ENCODE assay signal across 30 cellular contexts in the genomic region with DNA sequence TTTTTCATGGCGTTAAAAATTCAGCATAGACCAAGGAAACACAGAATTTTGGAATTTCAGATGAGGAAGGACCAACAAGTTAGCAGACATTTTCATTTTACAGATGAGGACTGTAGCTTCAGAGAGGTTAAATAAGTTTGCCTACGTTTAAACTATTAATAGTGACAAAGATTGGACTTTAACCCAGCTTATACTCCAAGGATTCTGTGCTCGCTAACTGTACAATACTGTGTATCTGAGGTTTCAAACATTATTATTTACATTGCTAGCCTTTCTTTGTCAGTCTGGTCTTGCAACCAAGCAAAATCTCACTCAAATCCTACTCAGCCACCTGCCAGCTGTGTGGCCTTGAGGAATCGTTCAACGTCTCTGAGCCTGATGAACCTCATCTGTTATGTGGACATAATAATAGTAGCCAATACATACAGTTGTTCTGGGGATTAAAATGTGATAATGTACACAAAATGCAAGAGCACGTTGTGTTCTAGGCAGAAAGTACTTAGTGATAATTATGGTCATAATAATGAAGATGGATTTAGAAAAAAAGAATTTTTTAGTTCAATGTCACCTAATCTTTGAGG.
"Had no signal": no experiment of that assay in that cellular context is flagged by ENCODE, and none has a peak within 500 bp of the region (broad histone marks: within the 10 kb centered on the region; RNA-seq: fewer than 3 reads in every experiment).

No MANE protein-coding gene starts in this region.

- H3K4me1 ChIP-seq: adrenal gland, breast epithelium, colonic mucosa had no signal

- H3K9me3 ChIP-seq: adrenal gland, breast epithelium, colonic mucosa, esophagus squamous epithelium, gastroesophageal sphincter had no signal

- H3K27me3 ChIP-seq: adrenal gland, breast epithelium, cardiac muscle cell, colonic mucosa, esophagus squamous epithelium, gastroesophageal sphincter had no signal

- H3K36me3 ChIP-seq: adrenal gland, breast epithelium, cardiac muscle cell, colonic mucosa, esophagus squamous epithelium, gastroesophageal sphincter had no signal

- DNase-seq: activated CD4-positive, alpha-beta memory T cell treated with anti-CD3 and anti-CD28 coated beads for 36 hours; activated CD4-positive, alpha-beta T cell treated with anti-CD3 and anti-CD28 coated beads for 36 hours; activated CD4-positive, alpha-beta T cell treated with anti-CD3 and anti-CD28 coated beads, Interleukin-2, amount 10 ng/mL, durations not matched to agents 24 days and 14 days; activated CD4-positive, CD25-positive, alpha-beta regulatory T cell; activated CD4-positive, CD25-positive, alpha-beta regulatory T cell treated with anti-CD3 and anti-CD28 coated beads, Interleukin-2, amount 50 U/mL, for 72 hours; activated CD8-positive, alpha-beta memory T cell treated with anti-CD3 and anti-CD28 coated beads, Interleukin-2, amount 10 ng/mL, durations not matched to agents 7 days and 5 days; activated CD8-positive, alpha-beta memory T cell treated with anti-CD3 and anti-CD28 coated beads, Interleukin-2, amount 50 U/mL, for 4 hours; activated CD8-positive, alpha-beta T cell treated with anti-CD3 and anti-CD28 coated beads, Interleukin-2, amount 10 ng/mL, durations not matched to agents 7 days and 5 days; activated effector memory CD4-positive, alpha-beta T cell treated with anti-CD3 and anti-CD28 coated beads, Interleukin-2, amount 50 U/mL, for 16 hours; activated naive CD4-positive, alpha-beta T cell treated with anti-CD3 and anti-CD28 coated beads for 36 hours; activated naive CD8-positive, alpha-beta T cell treated with anti-CD3 and anti-CD28 coated beads for 36 hours; activated naive CD8-positive, alpha-beta T cell treated with anti-CD3 and anti-CD28 coated beads, Interleukin-2, amount 50 U/mL, for 24 hours; activated T-cell treated with anti-CD3 and anti-CD28 coated beads, Interleukin-2, amount 50 U/mL, for 1 hour; activated T-cell treated with anti-CD3 and anti-CD28 coated beads, Interleukin-2, amount 50 U/mL, for 48 hours; adrenal gland; amygdala; aorta; central memory CD4-positive, alpha-beta T cell; cerebellar nuclear complex; colonic mucosa; effector CD8-positive, alpha-beta T cell; esophagus squamous epithelium; foreskin melanocyte; T-helper 2 cell had no signal

- H3K4me3 ChIP-seq: adrenal gland, breast epithelium, cardiac muscle cell, colonic mucosa, esophagus squamous epithelium, gastroesophageal sphincter had no signal

- ATAC-seq: activated CD4-positive, alpha-beta T cell treated with anti-CD3 and anti-CD28 coated beads for 36 hours; activated CD8-positive, alpha-beta memory T cell treated with anti-CD3 and anti-CD28 coated beads, Interleukin-2, amount 10 ng/mL, durations not matched to agents 7 days and 5 days; activated CD8-positive, alpha-beta T cell treated with anti-CD3 and anti-CD28 coated beads, Interleukin-2, amount 10 ng/mL, durations not matched to agents 7 days and 5 days; activated naive CD8-positive, alpha-beta T cell treated with anti-CD3 and anti-CD28 coated beads, Interleukin-2, amount 50 U/mL, for 24 hours; gastroesophageal sphincter had no signal

- H3K27ac ChIP-seq: adrenal gland, breast epithelium, cardiac muscle cell, colonic mucosa, epithelial cell of prostate, esophagus squamous epithelium, gastroesophageal sphincter had no signal

- FAIRE-seq: endometrium, endothelial cell of umbilical vein had no signal
